1 cellular context compared by ENCODE assay signal in genomic region chr18:9673296-9674251, GRCh38.
TF ChIP-seq lines count a peak whose summit lies in the region.

No MANE protein-coding gene starts in this region.

TF ChIP-seq in GM12878, 131 proteins besides CTCF, POLR2A, EP300 and RAD21 (continued from another document):
- TF ChIP-seq IRF5 (IDR thresholded peaks at IDR 0.05; ENCODE audit: borderline replicate concordance): no peak
- no peak; the same call in 2 of the 3 replicates for TF ChIP-seq POU2F2 (IDR thresholded peaks at IDR 0.05; ENCODE audit: borderline replicate concordance, low read depth, low read length)
- no peak for TF ChIP-seq EZH2 (IDR thresholded peaks at IDR 0.05; ENCODE audit: borderline replicate concordance, control insufficient read depth, low read depth, low read length)
- TF ChIP-seq, protein P1, sequence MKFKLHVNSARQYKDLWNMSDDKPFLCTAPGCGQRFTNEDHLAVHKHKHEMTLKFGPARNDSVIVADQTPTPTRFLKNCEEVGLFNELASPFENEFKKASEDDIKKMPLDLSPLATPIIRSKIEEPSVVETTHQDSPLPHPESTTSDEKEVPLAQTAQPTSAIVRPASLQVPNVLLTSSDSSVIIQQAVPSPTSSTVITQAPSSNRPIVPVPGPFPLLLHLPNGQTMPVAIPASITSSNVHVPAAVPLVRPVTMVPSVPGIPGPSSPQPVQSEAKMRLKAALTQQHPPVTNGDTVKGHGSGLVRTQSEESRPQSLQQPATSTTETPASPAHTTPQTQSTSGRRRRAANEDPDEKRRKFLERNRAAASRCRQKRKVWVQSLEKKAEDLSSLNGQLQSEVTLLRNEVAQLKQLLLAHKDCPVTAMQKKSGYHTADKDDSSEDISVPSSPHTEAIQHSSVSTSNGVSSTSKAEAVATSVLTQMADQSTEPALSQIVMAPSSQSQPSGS (IDR thresholded peaks at IDR 0.05; ENCODE audit: low read length): peak; percentile 86
- TF ChIP-seq GATAD2B (conservative IDR thresholded peaks at IDR 0.05; ENCODE audit: low read depth): peak; percentile 90
- peak; percentile 60 to 81; a peak in 2 of 4 replicates for TF ChIP-seq BHLHE40 (IDR thresholded peaks at IDR 0.05; ENCODE audit: borderline replicate concordance in 1 of 2, low read depth in 2 of 2, low read length in 1 of 2)
- TF ChIP-seq IKZF2 (IDR thresholded peaks at IDR 0.05): peak; percentile 94 to 95
- TF ChIP-seq ATF7 (IDR thresholded peaks at IDR 0.05; ENCODE audit: low read depth): peak; percentile 94
- no peak for TF ChIP-seq RELA (IDR thresholded peaks at IDR 0.05; ENCODE audit: borderline replicate concordance, partially characterized antibody)
- no peak for TF ChIP-seq ZBTB4 (CRISPR knock-in tag; IDR thresholded peaks at IDR 0.05)
- peak; percentile 71; the same call in 1 of the 2 replicates for TF ChIP-seq MTA3 (IDR thresholded peaks at IDR 0.05; ENCODE audit: borderline replicate concordance, low read length)
- TF ChIP-seq TCF7 (IDR thresholded peaks at IDR 0.05; ENCODE audit: borderline replicate concordance): no peak
